15 cellular contexts compared by ENCODE assay signal in the genomic region with DNA sequence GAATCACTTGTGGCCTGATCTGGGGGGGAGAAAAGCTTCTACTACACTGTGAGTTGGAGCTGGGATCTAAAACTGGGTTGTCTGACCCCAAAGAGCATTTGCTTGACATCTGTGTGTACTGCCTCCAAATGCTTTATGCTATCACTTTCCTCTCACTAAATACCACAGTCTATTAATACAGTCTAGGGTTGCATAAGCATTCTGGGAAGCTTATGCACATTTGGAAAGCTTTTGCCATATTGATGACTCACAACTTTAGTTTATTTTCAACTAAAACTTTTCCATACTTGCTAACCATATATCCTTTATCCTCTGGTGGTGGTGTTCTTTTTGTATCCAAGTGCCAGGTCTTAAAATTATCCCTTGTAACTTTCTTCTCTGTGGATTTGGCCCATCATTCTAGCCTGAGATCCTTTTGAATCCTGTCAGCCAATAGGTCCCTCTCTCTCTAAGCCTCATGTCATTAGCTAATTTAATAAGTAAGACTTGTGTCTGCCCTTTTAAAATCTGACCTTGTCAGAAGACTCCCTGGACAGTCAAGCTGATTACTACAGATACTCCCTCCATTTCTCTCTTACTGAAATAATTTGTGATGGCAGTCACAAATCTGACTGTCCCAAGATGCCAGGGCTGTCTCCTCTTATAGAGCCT.
A peak's percentile ranks its signal among the peaks of the same experiment; 100 is the strongest.
DNase-seq lines count a peak whose midpoint lies in the region; ATAC-seq, FAIRE-seq and TF ChIP-seq lines count a peak whose summit lies in the region.
"Had no signal": no experiment of that assay in that cellular context is flagged by ENCODE, and none has a peak within 500 bp of the region (broad histone marks: within the 10 kb centered on the region; RNA-seq: fewer than 3 reads in every experiment).

No MANE protein-coding gene starts in this region.

- no peaks in the 10 kb centered on the region for H3K27me3 Mint-ChIP-seq in astrocyte (ENCODE audit: low read depth, unreplicated experiment)
- H3K27me3 Mint-ChIP-seq: natural killer cell treated with Interleukin-12 subunit alpha and Interleukin-12 subunit beta and Interleukin-15 and Interleukin-18, amount 100 ng/mL, for 72 hours had no signal

- no peak overlapping the region for H3K4me2 ChIP-seq in HepG2 (ENCODE audit: low read depth, low read length)
- H3K4me2 ChIP-seq in astrocyte (ENCODE audit: low read length) = peak overlapping the region; percentile 13

- H3K9me3 Mint-ChIP-seq in astrocyte (ENCODE audit: unreplicated experiment) = no peaks in the 10 kb centered on the region
- H3K9me3 Mint-ChIP-seq: activated CD4-positive, alpha-beta memory T cell treated with anti-CD3 and anti-CD28 coated beads for 36 hours; activated naive CD4-positive, alpha-beta T cell treated with anti-CD3 and anti-CD28 coated beads for 36 hours had no signal

- TF ChIP-seq CTCF in liver (IDR thresholded peaks at IDR 0.05; ENCODE audit: low read depth, low read length, missing input control) (no peak), HepG2 (CRISPR knock-in tag; IDR thresholded peaks at IDR 0.05) (no peak), astrocyte (IDR thresholded peaks at IDR 0.05; ENCODE audit: insufficient read depth, low read depth, low read length) (no peak), left ventricle myocardium inferior (IDR thresholded peaks at IDR 0.05; ENCODE audit: borderline replicate concordance) (no peak)

- CTCF ChIA-PET in HepG2 (lab: Yijun Ruan, JAX; ENCODE audit: low intra/inter-chr PET ratio, low total read pairs) = no interaction called here

- POLR2A ChIA-PET in HepG2 (lab: Yijun Ruan, JAX) = no interaction called here

- FAIRE-seq in HepG2 (lab: Jason Lieb, UNC) (no peak), astrocyte (lab: Jason Lieb, UNC) (no peak)

- intact Hi-C loops in HepG2 (cut with micrococcal nuclease; ENCODE audit: unreplicated experiment) = no loop called here
- intact Hi-C loops in left ventricle myocardium inferior (cut with micrococcal nuclease) = no loop called here
- intact Hi-C loops in aorta (cut with DNase I) = no loop called here

- no peak; a peak in 1 of 4 replicates for TF ChIP-seq EP300 in HepG2 (IDR thresholded peaks at IDR 0.05; ENCODE audit: low read depth in 2 of 2, low read length in 2 of 2)
- TF ChIP-seq EP300 in HepG2 (CRISPR knock-in tag; IDR thresholded peaks at IDR 0.05; ENCODE audit: borderline replicate concordance) = no peak

- H3K79me2 ChIP-seq in HepG2 (ENCODE audit: insufficient read depth, low read length) (no peaks in the 10 kb centered on the region), astrocyte (ENCODE audit: insufficient read depth, low read length) (no peaks in the 10 kb centered on the region)

- H2AFZ ChIP-seq in HepG2 (ENCODE audit: low read length) = no peak overlapping the region
- no peak overlapping the region for H2AFZ ChIP-seq in astrocyte (ENCODE audit: low read depth, low read length)

- peak overlapping the region; percentile 83 for H3K27ac Mint-ChIP-seq in astrocyte (ENCODE audit: unreplicated experiment)
- H3K27ac Mint-ChIP-seq: activated CD4-positive, alpha-beta memory T cell treated with anti-CD3 and anti-CD28 coated beads for 36 hours; activated naive CD4-positive, alpha-beta T cell treated with anti-CD3 and anti-CD28 coated beads for 36 hours; natural killer cell treated with Interleukin-12 subunit alpha and Interleukin-12 subunit beta and Interleukin-15 and Interleukin-18, amount 100 ng/mL, for 72 hours; stimulated activated naive CD8-positive, alpha-beta T cell treated with anti-CD3 and anti-CD28 coated beads, Interleukin-15, Interleukin-2, amounts not matched to agents 100 ng/mL and 50 ng/mL, for 24 hours had no signal

- DNase-seq in HepG2 (ENCODE audit: low spot score) = no peak
- DNase-seq in astrocyte (ENCODE audit: low read depth) = peak; percentile 95
- DNase-seq in left ventricle myocardium inferior = no peak
- no peak for DNase-seq in aorta
- no peak for DNase-seq in GM19238 (ENCODE audit: insufficient read length, low spot score)
- DNase-seq: activated CD4-positive, alpha-beta memory T cell treated with anti-CD3 and anti-CD28 coated beads for 36 hours; activated naive CD4-positive, alpha-beta T cell treated with anti-CD3 and anti-CD28 coated beads for 36 hours; NCI-H1092; NCI-H774 had no signal

- H3K9me3 ChIP-seq in liver (ENCODE audit: control insufficient read depth in 4 of 4, low read length in 3 of 4) (no peaks in the 10 kb centered on the region), HepG2 (ENCODE audit: low read length) (no peaks in the 10 kb centered on the region), astrocyte (ENCODE audit: insufficient read depth, low read depth, low read length) (no peaks in the 10 kb centered on the region), left ventricle myocardium inferior (replicated peaks) (no peaks in the 10 kb centered on the region), aorta (ENCODE audit: control insufficient read depth, low read length) (no peaks in the 10 kb centered on the region)

- no peaks in the 10 kb centered on the region for H3K4me1 ChIP-seq in liver (ENCODE audit: control insufficient read depth in 4 of 4, insufficient read depth in 4 of 4, low read length in 3 of 4)
- H3K4me1 ChIP-seq in HepG2 (ENCODE audit: insufficient read depth, low read length) = peaks cover 19% of the 10 kb centered on the region
- H3K4me1 ChIP-seq in astrocyte (ENCODE audit: insufficient read depth, low read length) = peaks cover 17% of the 10 kb centered on the region
- H3K4me1 ChIP-seq in left ventricle myocardium inferior = peaks cover 28% of the 10 kb centered on the region
- peaks cover 2 to 5% of the 10 kb centered on the region in 2 donors for H3K4me1 ChIP-seq in aorta (ENCODE audit: control insufficient read depth in 1 of 2, insufficient read depth in 2 of 2, low read length in 2 of 2)

- no peaks in the 10 kb centered on the region for H3K27me3 ChIP-seq in liver (ENCODE audit: control insufficient read depth in 4 of 4, insufficient read depth in 4 of 4, low read length in 3 of 4)
- H3K27me3 ChIP-seq in HepG2 (ENCODE audit: control insufficient read depth in 1 of 2, insufficient read depth in 2 of 2, low read length in 2 of 2) = peaks cover 0 to 6% of the 10 kb centered on the region in 2 experiments; a peak in 2 of 5 replicates
- H3K27me3 ChIP-seq in astrocyte (ENCODE audit: insufficient read depth, low read length) = peaks cover 2% of the 10 kb centered on the region
- H3K27me3 ChIP-seq in left ventricle myocardium inferior (ENCODE audit: low read depth) = no peaks in the 10 kb centered on the region
- no peaks in the 10 kb centered on the region for H3K27me3 ChIP-seq in aorta (ENCODE audit: control insufficient read depth in 1 of 2, insufficient read depth in 2 of 2, low read length in 1 of 2)

- H3K4me3 ChIP-seq in liver (ENCODE audit: low read depth in 1 of 3, low read length in 3 of 3) (no peak overlapping the region), HepG2 (replicated peaks in 1 of 3; ENCODE audit: insufficient read depth in 1 of 3, low read depth in 2 of 3, low read length in 3 of 3) (no peak overlapping the region), astrocyte (ENCODE audit: insufficient read depth, low read depth, low read length) (no peak overlapping the region), left ventricle myocardium inferior (no peak overlapping the region), aorta (ENCODE audit: low read length in 2 of 2) (no peak overlapping the region)

- in situ Hi-C loops in HepG2 (cut with HindIII; ENCODE audit: extremely low pct_ligation_motif_present, low pct_unique_long_range_greater_than_20kb) = no loop called here

- no peak for ATAC-seq in HepG2
- peak; percentile 63 for ATAC-seq in aorta (ENCODE audit: low FRiP score)
- no peak for ATAC-seq in HG02642 (IDR thresholded peaks at IDR 0.05; ENCODE audit: poor library complexity, unreplicated experiment)
- no peak for ATAC-seq in HG02678 (IDR thresholded peaks at IDR 0.05; ENCODE audit: unreplicated experiment)
- ATAC-seq: natural killer cell treated with Interleukin-12 subunit alpha and Interleukin-12 subunit beta and Interleukin-15 and Interleukin-18, amount 100 ng/mL, for 72 hours had no signal

- H3K27ac ChIP-seq in liver (ENCODE audit: low read depth in 1 of 2, low read length in 2 of 2) (no peak overlapping the region), HepG2 (ENCODE audit: extremely low read length, insufficient read depth, low read length) (no peak overlapping the region), astrocyte (ENCODE audit: low read depth, low read length) (no peak overlapping the region), left ventricle myocardium inferior (replicated peaks) (peak overlapping the region; percentile 36), aorta (ENCODE audit: low read depth in 1 of 2, low read length in 2 of 2) (no peak overlapping the region)
- H3K27ac ChIP-seq: C4-2B had no signal

- BruUV-seq in HepG2 (replicated peaks; lab: Mats Ljungman, UMichigan) = no TSS peak

- H3K4me3 Mint-ChIP-seq in astrocyte (ENCODE audit: unreplicated experiment) = no peak overlapping the region
- H3K4me3 Mint-ChIP-seq: activated CD4-positive, alpha-beta memory T cell treated with anti-CD3 and anti-CD28 coated beads for 36 hours; activated naive CD4-positive, alpha-beta T cell treated with anti-CD3 and anti-CD28 coated beads for 36 hours; natural killer cell treated with Interleukin-12 subunit alpha and Interleukin-12 subunit beta and Interleukin-15 and Interleukin-18, amount 100 ng/mL, for 72 hours; stimulated activated naive CD8-positive, alpha-beta T cell treated with anti-CD3 and anti-CD28 coated beads, Interleukin-15, Interleukin-2, amounts not matched to agents 100 ng/mL and 50 ng/mL, for 24 hours had no signal

- H3K4me1 Mint-ChIP-seq in astrocyte (ENCODE audit: low read depth, unreplicated experiment) = peaks cover 21% of the 10 kb centered on the region

- H3K36me3 ChIP-seq in liver (ENCODE audit: control insufficient read depth in 4 of 4, insufficient read depth in 3 of 4, low read depth in 1 of 4, low read length in 3 of 4) (no peaks in the 10 kb centered on the region), HepG2 (replicated peaks in 1 of 2; ENCODE audit: control insufficient read depth in 1 of 2, insufficient read depth in 2 of 2, low read length in 2 of 2) (no peaks in the 10 kb centered on the region), astrocyte (ENCODE audit: insufficient read depth, low read length) (no peaks in the 10 kb centered on the region), left ventricle myocardium inferior (no peaks in the 10 kb centered on the region), aorta (ENCODE audit: control insufficient read depth in 1 of 2, insufficient read depth in 2 of 2, low read length in 1 of 2) (no peaks in the 10 kb centered on the region)

- H3K36me3 Mint-ChIP-seq in astrocyte (ENCODE audit: low read depth, unreplicated experiment) = no peaks in the 10 kb centered on the region
- H3K36me3 Mint-ChIP-seq: activated CD4-positive, alpha-beta memory T cell treated with anti-CD3 and anti-CD28 coated beads for 36 hours; natural killer cell treated with Interleukin-12 subunit alpha and Interleukin-12 subunit beta and Interleukin-15 and Interleukin-18, amount 100 ng/mL, for 72 hours had no signal

- no peak for TF ChIP-seq POLR2A in HepG2 (IDR thresholded peaks at IDR 0.05; ENCODE audit: insufficient read depth in 1 of 2, low read depth in 2 of 2, low read length in 2 of 2)

- H3K9ac ChIP-seq in liver (ENCODE audit: low read depth in 1 of 2, low read length in 2 of 2) (no peak overlapping the region), HepG2 (ENCODE audit: insufficient read depth, low read depth, low read length) (no peak overlapping the region), astrocyte (ENCODE audit: low read length) (no peak overlapping the region)

- H4K20me1 ChIP-seq in HepG2 (ENCODE audit: insufficient read depth, low read length) (no peaks in the 10 kb centered on the region), astrocyte (ENCODE audit: insufficient read depth, low read length) (no peaks in the 10 kb centered on the region)

- TF ChIP-seq RAD21 in liver (IDR thresholded peaks at IDR 0.05) = no peak
- TF ChIP-seq RAD21 in HepG2 (CRISPR knock-in tag; IDR thresholded peaks at IDR 0.05) = no peak
